1 cellular context compared by ENCODE assay signal in genomic region chr16:82169861-82170845, GRCh38.
TF ChIP-seq lines count a peak whose summit lies in the region.

MPHOSPH6 (minus strand) TSS chr16:82170224; CDS start chr16:82170175, 49 bp downstream.

TF ChIP-seq in HepG2, 621 proteins besides CTCF, POLR2A, EP300 and RAD21 (continued from another document and continues in another):
- TF ChIP-seq, protein P1, sequence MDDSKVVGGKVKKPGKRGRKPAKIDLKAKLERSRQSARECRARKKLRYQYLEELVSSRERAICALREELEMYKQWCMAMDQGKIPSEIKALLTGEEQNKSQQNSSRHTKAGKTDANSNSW (CRISPR knock-in tag; IDR thresholded peaks at IDR 0.05; ENCODE audit: borderline replicate concordance): peak; percentile 92
- TF ChIP-seq SCMH1 (CRISPR knock-in tag; IDR thresholded peaks at IDR 0.05; ENCODE audit: borderline replicate concordance) (no peak), ZBTB42 (CRISPR knock-in tag; IDR thresholded peaks at IDR 0.05) (no peak), ATF6 (CRISPR knock-in tag; conservative IDR thresholded peaks at IDR 0.05) (no peak), PRMT3 (CRISPR knock-in tag; IDR thresholded peaks at IDR 0.05; ENCODE audit: borderline replicate concordance, low read depth) (no peak), TEAD3 (CRISPR knock-in tag; optimal IDR thresholded peaks at IDR 0.05; ENCODE audit: borderline replicate concordance) (peak; percentile 39), RORA (CRISPR knock-in tag; IDR thresholded peaks at IDR 0.05) (no peak), ARID4A (CRISPR knock-in tag; IDR thresholded peaks at IDR 0.05; ENCODE audit: borderline replicate concordance) (peak; percentile 97), TRIM24 (CRISPR knock-in tag; IDR thresholded peaks at IDR 0.05) (no peak), NRL (CRISPR knock-in tag; IDR thresholded peaks at IDR 0.05; ENCODE audit: borderline replicate concordance) (peak; percentile 86), ATF7-NPFF (CRISPR knock-in tag; IDR thresholded peaks at IDR 0.05; ENCODE audit: low read depth) (peak; percentile 92; the same call in 1 of the 2 replicates), ZNF83 (CRISPR knock-in tag; IDR thresholded peaks at IDR 0.05; ENCODE audit: borderline replicate concordance) (peak; percentile 76; the same call in 1 of the 2 replicates), SAP130 (CRISPR knock-in tag; IDR thresholded peaks at IDR 0.05; ENCODE audit: low read depth) (peak; percentile 93), ZNF670 (CRISPR knock-in tag; IDR thresholded peaks at IDR 0.05; ENCODE audit: borderline replicate concordance) (peak; percentile 98), ZNF879 (CRISPR knock-in tag; IDR thresholded peaks at IDR 0.05) (no peak), CENPT (CRISPR knock-in tag; IDR thresholded peaks at IDR 0.05; ENCODE audit: low read depth) (peak; percentile 79; the same call in 1 of the 2 replicates), ZNF367 (CRISPR knock-in tag; IDR thresholded peaks at IDR 0.05; ENCODE audit: borderline replicate concordance) (peak; percentile 49; the same call in 1 of the 2 replicates), ZNF33A (CRISPR knock-in tag; IDR thresholded peaks at IDR 0.05; ENCODE audit: borderline replicate concordance) (0 out of 2 replicates have a peak, but pooled peaks have one; percentile 17), GABPB1 (CRISPR knock-in tag; IDR thresholded peaks at IDR 0.05) (peak; percentile 83; the same call in 1 of the 2 replicates), ISX (CRISPR knock-in tag; conservative IDR thresholded peaks at IDR 0.05) (0 out of 2 replicates have a peak, but pooled peaks have one; percentile 72), ZKSCAN5 (CRISPR knock-in tag; IDR thresholded peaks at IDR 0.05) (no peak), MYC (CRISPR knock-in tag; IDR thresholded peaks at IDR 0.05; ENCODE audit: borderline replicate concordance) (peak; percentile 92), SOX13 (IDR thresholded peaks at IDR 0.05) (0 out of 2 replicates have a peak, but pooled peaks have one; percentile 6), SOX13 (CRISPR knock-in tag; conservative IDR thresholded peaks at IDR 0.05 in 1 of 2, IDR thresholded peaks at IDR 0.05 in 1 of 2) (peak in 1 of 2 experiments; percentile 70; a peak in 2 of 4 replicates), FOXP4 (CRISPR knock-in tag; IDR thresholded peaks at IDR 0.05) (peak; percentile 75; the same call in 1 of the 2 replicates), ZNF614 (CRISPR knock-in tag; IDR thresholded peaks at IDR 0.05; ENCODE audit: borderline replicate concordance) (peak; percentile 91; the same call in 1 of the 2 replicates), ONECUT2 (CRISPR knock-in tag; IDR thresholded peaks at IDR 0.05) (0 out of 2 replicates have a peak, but pooled peaks have one; percentile 9), REPIN1 (CRISPR knock-in tag; IDR thresholded peaks at IDR 0.05; ENCODE audit: borderline replicate concordance, low read depth) (peak; percentile 92), RFXANK (CRISPR knock-in tag; IDR thresholded peaks at IDR 0.05) (peak; percentile 39; the same call in 1 of the 2 replicates), MTF1 (CRISPR knock-in tag; IDR thresholded peaks at IDR 0.05) (peak; percentile 85), HNRNPLL (IDR thresholded peaks at IDR 0.05; ENCODE audit: low read depth, low read length, poor library complexity, severe bottlenecking) (peak; percentile 100), DNMT3B (CRISPR knock-in tag; conservative IDR thresholded peaks at IDR 0.05) (peak; percentile 91; the same call in 1 of the 2 replicates), TFE3 (CRISPR knock-in tag; IDR thresholded peaks at IDR 0.05) (no peak; the same call in 1 of the 2 replicates), ZNF737 (CRISPR knock-in tag; IDR thresholded peaks at IDR 0.05; ENCODE audit: borderline replicate concordance) (no peak; the same call in 1 of the 2 replicates), NR3C1 (CRISPR knock-in tag; IDR thresholded peaks at IDR 0.05) (no peak), ZNF75D (CRISPR knock-in tag; IDR thresholded peaks at IDR 0.05; ENCODE audit: borderline replicate concordance) (0 out of 2 replicates have a peak, but pooled peaks have one; percentile 56), ARID5B (CRISPR knock-in tag; IDR thresholded peaks at IDR 0.05) (peak; percentile 76), FOXM1 (CRISPR knock-in tag; IDR thresholded peaks at IDR 0.05) (no peak), ZNF615 (CRISPR knock-in tag; IDR thresholded peaks at IDR 0.05; ENCODE audit: borderline replicate concordance) (0 out of 2 replicates have a peak, but pooled peaks have one; percentile 52), ZNF17 (CRISPR knock-in tag; IDR thresholded peaks at IDR 0.05) (0 out of 2 replicates have a peak, but pooled peaks have one; percentile 75), ZNF878 (CRISPR knock-in tag; IDR thresholded peaks at IDR 0.05) (peak; percentile 84; the same call in 1 of the 2 replicates)
- TF ChIP-seq, protein P2, sequence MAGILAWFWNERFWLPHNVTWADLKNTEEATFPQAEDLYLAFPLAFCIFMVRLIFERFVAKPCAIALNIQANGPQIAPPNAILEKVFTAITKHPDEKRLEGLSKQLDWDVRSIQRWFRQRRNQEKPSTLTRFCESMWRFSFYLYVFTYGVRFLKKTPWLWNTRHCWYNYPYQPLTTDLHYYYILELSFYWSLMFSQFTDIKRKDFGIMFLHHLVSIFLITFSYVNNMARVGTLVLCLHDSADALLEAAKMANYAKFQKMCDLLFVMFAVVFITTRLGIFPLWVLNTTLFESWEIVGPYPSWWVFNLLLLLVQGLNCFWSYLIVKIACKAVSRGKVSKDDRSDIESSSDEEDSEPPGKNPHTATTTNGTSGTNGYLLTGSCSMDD (CRISPR knock-in tag; IDR thresholded peaks at IDR 0.05): 0 out of 2 replicates have a peak, but pooled peaks have one; percentile 26
- TF ChIP-seq, protein P3, sequence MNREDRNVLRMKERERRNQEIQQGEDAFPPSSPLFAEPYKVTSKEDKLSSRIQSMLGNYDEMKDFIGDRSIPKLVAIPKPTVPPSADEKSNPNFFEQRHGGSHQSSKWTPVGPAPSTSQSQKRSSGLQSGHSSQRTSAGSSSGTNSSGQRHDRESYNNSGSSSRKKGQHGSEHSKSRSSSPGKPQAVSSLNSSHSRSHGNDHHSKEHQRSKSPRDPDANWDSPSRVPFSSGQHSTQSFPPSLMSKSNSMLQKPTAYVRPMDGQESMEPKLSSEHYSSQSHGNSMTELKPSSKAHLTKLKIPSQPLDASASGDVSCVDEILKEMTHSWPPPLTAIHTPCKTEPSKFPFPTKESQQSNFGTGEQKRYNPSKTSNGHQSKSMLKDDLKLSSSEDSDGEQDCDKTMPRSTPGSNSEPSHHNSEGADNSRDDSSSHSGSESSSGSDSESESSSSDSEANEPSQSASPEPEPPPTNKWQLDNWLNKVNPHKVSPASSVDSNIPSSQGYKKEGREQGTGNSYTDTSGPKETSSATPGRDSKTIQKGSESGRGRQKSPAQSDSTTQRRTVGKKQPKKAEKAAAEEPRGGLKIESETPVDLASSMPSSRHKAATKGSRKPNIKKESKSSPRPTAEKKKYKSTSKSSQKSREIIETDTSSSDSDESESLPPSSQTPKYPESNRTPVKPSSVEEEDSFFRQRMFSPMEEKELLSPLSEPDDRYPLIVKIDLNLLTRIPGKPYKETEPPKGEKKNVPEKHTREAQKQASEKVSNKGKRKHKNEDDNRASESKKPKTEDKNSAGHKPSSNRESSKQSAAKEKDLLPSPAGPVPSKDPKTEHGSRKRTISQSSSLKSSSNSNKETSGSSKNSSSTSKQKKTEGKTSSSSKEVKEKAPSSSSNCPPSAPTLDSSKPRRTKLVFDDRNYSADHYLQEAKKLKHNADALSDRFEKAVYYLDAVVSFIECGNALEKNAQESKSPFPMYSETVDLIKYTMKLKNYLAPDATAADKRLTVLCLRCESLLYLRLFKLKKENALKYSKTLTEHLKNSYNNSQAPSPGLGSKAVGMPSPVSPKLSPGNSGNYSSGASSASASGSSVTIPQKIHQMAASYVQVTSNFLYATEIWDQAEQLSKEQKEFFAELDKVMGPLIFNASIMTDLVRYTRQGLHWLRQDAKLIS (CRISPR knock-in tag; IDR thresholded peaks at IDR 0.05): no peak
